ENCODE assay signal across 11 cellular contexts in the genomic region with DNA sequence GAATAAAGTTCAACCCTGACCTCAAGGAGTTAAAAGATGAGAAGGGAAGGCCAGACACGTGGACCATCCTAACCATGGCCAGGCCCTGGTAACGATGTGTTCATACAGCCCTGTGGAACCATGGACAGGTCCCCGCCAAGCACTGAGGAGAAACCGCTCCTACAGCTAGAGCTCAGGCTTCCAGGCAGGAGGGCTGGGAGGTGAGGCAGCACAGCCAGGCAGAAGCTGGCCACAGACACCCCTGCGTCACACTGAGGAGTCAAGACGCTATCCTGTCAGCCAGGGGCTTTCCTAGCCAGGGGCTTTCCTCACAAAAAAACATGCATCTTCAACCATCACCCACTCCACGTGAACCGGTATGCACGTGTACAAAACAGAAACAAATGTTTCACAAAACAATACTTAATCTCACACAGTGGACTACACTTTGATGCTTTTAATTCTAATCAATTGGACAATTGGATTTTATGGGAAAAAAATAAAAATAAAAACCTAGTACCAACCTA.
DNase-seq lines count a peak whose midpoint lies in the region; ATAC-seq and TF ChIP-seq lines count a peak whose summit lies in the region.
"Had no signal": no experiment of that assay in that cellular context is flagged by ENCODE, and none has a peak within 500 bp of the region (broad histone marks: within the 10 kb centered on the region; RNA-seq: fewer than 3 reads in every experiment).

No MANE protein-coding gene starts in this region.

- H3K9me3 ChIP-seq in breast epithelium (no peaks in the 10 kb centered on the region), mammary epithelial cell (replicated peaks; ENCODE audit: insufficient read depth, low read length) (no peaks in the 10 kb centered on the region), IMR-90 (ENCODE audit: control insufficient read depth, insufficient read depth, low read length) (no peaks in the 10 kb centered on the region), lower lobe of right lung (no peaks in the 10 kb centered on the region), transverse colon (no peaks in the 10 kb centered on the region)
- H3K9me3 ChIP-seq: left lung had no signal

- H3K27me3 ChIP-seq in breast epithelium (no peaks in the 10 kb centered on the region), mammary epithelial cell (ENCODE audit: insufficient read depth, low read length) (no peaks in the 10 kb centered on the region), IMR-90 (ENCODE audit: control insufficient read depth, insufficient read depth, low read length) (no peaks in the 10 kb centered on the region), lower lobe of right lung (ENCODE audit: low read depth) (no peaks in the 10 kb centered on the region), transverse colon (no peaks in the 10 kb centered on the region)
- H3K27me3 ChIP-seq: cardiac muscle cell, left lung had no signal

- intact Hi-C loops in breast epithelium (cut with DNase I; ENCODE audit: low total_unique reads) (no loop called here), mammary epithelial cell (cut with micrococcal nuclease) (no loop called here), IMR-90 (cut with micrococcal nuclease) (loop anchor here (2.0 kb wide), 1 partner anchor 105 kb away; no protein-coding TSS in a partner anchor), lower lobe of right lung (cut with DNase I) (no loop called here), transverse colon (cut with DNase I; ENCODE audit: low total_unique reads) (loop anchor here (5.0 kb wide), 1 partner anchor 103 kb away; no protein-coding TSS in a partner anchor), left colon (cut with DNase I, micrococcal nuclease) (no loop called here)

- H3K18ac ChIP-seq in IMR-90 (ENCODE audit: low read depth, low read length): no peak overlapping the region

- H3K9me1 ChIP-seq in IMR-90 (ENCODE audit: insufficient read depth, low read length): peaks cover 14% of the 10 kb centered on the region

- TF ChIP-seq RAD21 in IMR-90 (IDR thresholded peaks at IDR 0.05; ENCODE audit: low read length): no peak

- ATAC-seq in IMR-90 (ENCODE audit: low read depth) (no peak), lower lobe of right lung (no peak), left colon (no peak)

- no peak overlapping the region for H3K56ac ChIP-seq in IMR-90 (ENCODE audit: extremely low read depth, insufficient read depth, low read length)

- no peak for TF ChIP-seq CTCF in breast epithelium (IDR thresholded peaks at IDR 0.05)
- TF ChIP-seq CTCF in mammary epithelial cell (conservative IDR thresholded peaks at IDR 0.05 in 1 of 2, IDR thresholded peaks at IDR 0.05 in 1 of 2; ENCODE audit: extremely low read depth in 1 of 2, insufficient read depth in 1 of 2, low read depth in 1 of 2, low read length in 2 of 2): no peak
- no peak for TF ChIP-seq CTCF in IMR-90 (conservative IDR thresholded peaks at IDR 0.05; ENCODE audit: low read depth, low read length)
- TF ChIP-seq CTCF in lower lobe of right lung (IDR thresholded peaks at IDR 0.05): no peak
- no peak for TF ChIP-seq CTCF in transverse colon (IDR thresholded peaks at IDR 0.05)

- no peak overlapping the region for H4K8ac ChIP-seq in IMR-90 (ENCODE audit: low read depth in 2 of 2, low read length in 2 of 2)

- no peak overlapping the region for H3K23ac ChIP-seq in IMR-90 (ENCODE audit: low read depth, low read length)

- BruUV-seq in mammary epithelial cell (replicated peaks; lab: Mats Ljungman, UMichigan) (no TSS peak), IMR-90 (replicated peaks; lab: Mats Ljungman, UMichigan) (no TSS peak)

- no peak overlapping the region for H2BK120ac ChIP-seq in IMR-90 (ENCODE audit: low read depth, low read length)

- no peaks in the 10 kb centered on the region for H3K79me2 ChIP-seq in mammary epithelial cell (ENCODE audit: insufficient read depth, low read length)

- no peak overlapping the region for H2AFZ ChIP-seq in mammary epithelial cell (ENCODE audit: low read depth, low read length)
- no peak overlapping the region for H2AFZ ChIP-seq in IMR-90 (replicated peaks; ENCODE audit: low read length, poor library complexity)

- peaks cover 19 to 66% of the 10 kb centered on the region in 2 experiments; a peak in 3 of 4 replicates for H3K79me1 ChIP-seq in IMR-90 (ENCODE audit: low read depth in 1 of 2, low read length in 2 of 2)

- H4K20me1 ChIP-seq in mammary epithelial cell (ENCODE audit: insufficient read depth, low read length) (no peaks in the 10 kb centered on the region), IMR-90 (ENCODE audit: insufficient read depth, low read length) (peaks cover 55% of the 10 kb centered on the region)

- peak overlapping the region; percentile 34 to 53 for H3K27ac ChIP-seq in breast epithelium
- H3K27ac ChIP-seq in mammary epithelial cell (ENCODE audit: insufficient read depth, low read depth, low read length): no peak overlapping the region
- no peak overlapping the region for H3K27ac ChIP-seq in IMR-90 (ENCODE audit: insufficient read depth, low read length)
- H3K27ac ChIP-seq in lower lobe of right lung: peak overlapping the region; percentile 37
- peak overlapping the region; percentile 43 to 72 (median 58) for H3K27ac ChIP-seq in transverse colon
- H3K27ac ChIP-seq: cardiac muscle cell had no signal

- in situ Hi-C loops in mammary epithelial cell (cut with MboI; ENCODE audit: low sequenced_read_pairs in 2 of 2): no loop called here
- in situ Hi-C loops in IMR-90 (cut with MboI; ENCODE audit: low sequenced_read_pairs): no loop called here
- in situ Hi-C loops in transverse colon (cut with MboI; ENCODE audit: low pct_ligation_motif_present in 1 of 4, low pct_unique_long_range_greater_than_20kb in 1 of 4, low sequenced_read_pairs in 3 of 4): loop anchor here in 2 of 4 donors (10.0 kb wide), 2 partner anchors 91 to 101 kb away; a partner anchor contains a TSS

- TF ChIP-seq POLR2A in breast epithelium (IDR thresholded peaks at IDR 0.05): no peak
- TF ChIP-seq POLR2A in IMR-90 (IDR thresholded peaks at IDR 0.05; ENCODE audit: low read depth, low read length): no peak
- TF ChIP-seq POLR2A in transverse colon (IDR thresholded peaks at IDR 0.05): no peak

- dilution Hi-C loops in mammary epithelial cell (cut with HindIII; ENCODE audit: low sequenced_read_pairs) (no loop called here), IMR-90 (cut with HindIII; ENCODE audit: low sequenced_read_pairs, unreplicated experiment) (no loop called here)

- 91% methylated on average over 7 of the region's 9 CpGs for WGBS in mammary epithelial cell (ENCODE audit: low coverage, missing lambda C conversion rate)
- 80% methylated on average over 3 of the region's 9 CpGs; no CpG with 5 or more reads in 1 of the 2 experiments for WGBS in IMR-90 (ENCODE audit: extremely low coverage in 2 of 2, insufficient read length in 1 of 2), 2 experiments
- WGBS in transverse colon (ENCODE audit: low coverage in 1 of 2), 2 donors: 51 to 75% methylated on average over 5 to 8 of the region's 9 CpGs

- H2BK5ac ChIP-seq in IMR-90 (ENCODE audit: low read depth, low read length, poor library complexity, severe bottlenecking): no peak overlapping the region

- no peaks in the 10 kb centered on the region for H3K36me3 ChIP-seq in breast epithelium
- no peaks in the 10 kb centered on the region for H3K36me3 ChIP-seq in mammary epithelial cell (ENCODE audit: insufficient read depth, low read length)
- peaks cover 66% of the 10 kb centered on the region for H3K36me3 ChIP-seq in IMR-90 (ENCODE audit: control insufficient read depth, insufficient read depth, low read length)
- H3K36me3 ChIP-seq in lower lobe of right lung: peaks cover 87% of the 10 kb centered on the region
- peaks cover 0 to 24% (median 8%) of the 10 kb centered on the region in 4 donors for H3K36me3 ChIP-seq in transverse colon
- H3K36me3 ChIP-seq: cardiac muscle cell had no signal

- peak overlapping the region; percentile 10 for H2AK9ac ChIP-seq in IMR-90 (replicated peaks; ENCODE audit: low read depth, low read length, poor library complexity)

- no peak overlapping the region for H3K9ac ChIP-seq in mammary epithelial cell (ENCODE audit: insufficient read depth, low read length)
- H3K9ac ChIP-seq in IMR-90 (ENCODE audit: low read depth, low read length): no peak overlapping the region

- H3K4me3 ChIP-seq in breast epithelium: no peak overlapping the region
- H3K4me3 ChIP-seq in mammary epithelial cell (replicated peaks in 1 of 3; ENCODE audit: insufficient read depth in 1 of 3, low read depth in 2 of 3, low read length in 3 of 3): no peak overlapping the region
- H3K4me3 ChIP-seq in IMR-90 (ENCODE audit: insufficient read depth, low read depth, low read length): no peak overlapping the region
- no peak overlapping the region for H3K4me3 ChIP-seq in lower lobe of right lung
- H3K4me3 ChIP-seq in transverse colon: no peak overlapping the region
- H3K4me3 ChIP-seq: cardiac muscle cell, left lung had no signal

- DNase-seq in breast epithelium (ENCODE audit: low spot score in 2 of 2): no peak
- no peak for DNase-seq in mammary epithelial cell
- no peak for DNase-seq in IMR-90
- DNase-seq in lower lobe of right lung: no peak
- no peak for DNase-seq in transverse colon
- DNase-seq in NCI-H524 (lab: John Stamatoyannopoulos, UW): no peak
- DNase-seq in effector CD4-positive, alpha-beta T cell: no peak
- DNase-seq in left colon: no peak
- DNase-seq: AML-193 had no signal

- H2AK5ac ChIP-seq in IMR-90 (ENCODE audit: low read depth, low read length): peak overlapping the region; percentile 14; the same call in 1 of the 2 replicates

- POLR2A ChIA-PET in IMR-90 (lab: Charles Lee; ENCODE audit: unreplicated experiment): no interaction called here

- H2BK15ac ChIP-seq in IMR-90 (ENCODE audit: low read depth, low read length): no peak overlapping the region

- H3K4me2 ChIP-seq in mammary epithelial cell (ENCODE audit: insufficient read depth, low read depth, low read length): no peak overlapping the region
- no peak overlapping the region for H3K4me2 ChIP-seq in IMR-90 (ENCODE audit: low read depth, low read length)

- no peak overlapping the region for H4K5ac ChIP-seq in IMR-90 (ENCODE audit: low read depth, low read length)

- no peaks in the 10 kb centered on the region for H3K4me1 ChIP-seq in breast epithelium
- H3K4me1 ChIP-seq in mammary epithelial cell (ENCODE audit: insufficient read depth, low read length): peaks cover 14% of the 10 kb centered on the region
- H3K4me1 ChIP-seq in IMR-90 (ENCODE audit: control insufficient read depth, insufficient read depth, low read length): peaks cover 18% of the 10 kb centered on the region
- peaks cover 73% of the 10 kb centered on the region for H3K4me1 ChIP-seq in lower lobe of right lung
- H3K4me1 ChIP-seq in transverse colon: peaks cover 26 to 51% (median 41%) of the 10 kb centered on the region in 4 donors

- no peak overlapping the region for H3K4ac ChIP-seq in IMR-90 (ENCODE audit: low read depth, low read length)

- TF ChIP-seq EP300 in transverse colon (IDR thresholded peaks at IDR 0.05; ENCODE audit: low read depth): no peak

- CTCF ChIA-PET in mammary epithelial cell (lab: Charles Lee; ENCODE audit: low non-redundant PET): no interaction called here
- CTCF ChIA-PET in IMR-90 (lab: Yijun Ruan, JAX): interaction anchor here (0.8 to 1.4 kb wide), 5 partner anchors 10 to 104 kb away, joined by 3 to 6 read pairs (median 4); no protein-coding TSS in a partner anchor

- H2BK20ac ChIP-seq in IMR-90 (ENCODE audit: low read depth, low read length): no peak overlapping the region

- H3K14ac ChIP-seq in IMR-90 (replicated peaks; ENCODE audit: low read depth, low read length): no peak overlapping the region

- H4K91ac ChIP-seq in IMR-90 (ENCODE audit: insufficient read depth, low read depth, low read length): no peak overlapping the region

Comparison
In these comparisons a context has a peak if more than half of its experiments do, and no peak if none do; other contexts are left out.
1. H3K27ac ChIP-seq: peak in breast epithelium (2 of 2), lower lobe of right lung (single experiment) and transverse colon (4 of 4); none in mammary epithelial cell (single experiment) and IMR-90 (single experiment).
2. intact Hi-C loops: an anchor here in IMR-90 (2.0 kb wide) and transverse colon (5.0 kb wide); none called in breast epithelium, mammary epithelial cell, lower lobe of right lung and left colon.